In the genomic region with DNA sequence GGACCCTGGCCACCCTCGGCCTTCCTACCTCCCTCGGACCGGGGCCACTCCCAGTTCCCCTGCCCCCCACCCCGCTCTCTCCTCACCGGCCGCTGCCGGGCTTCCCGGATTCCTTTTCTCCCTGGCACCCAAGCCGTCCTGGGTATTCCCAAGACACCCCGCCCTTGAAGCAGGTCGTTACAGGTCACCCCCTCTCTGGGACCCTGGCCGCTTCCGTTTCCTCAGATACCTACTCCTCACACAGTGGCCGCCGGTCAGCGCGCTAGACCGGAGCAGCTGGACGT, we compare ENCODE assay signal across 2 cellular contexts.
TF ChIP-seq lines count a peak whose summit lies in the region.

No MANE protein-coding gene starts in this region.

TF ChIP-seq in IMR-90, 13 proteins besides CTCF, POLR2A, EP300 and RAD21:
- no peak for TF ChIP-seq FOS (IDR thresholded peaks at IDR 0.05; ENCODE audit: low read depth, low read length)
- TF ChIP-seq, protein P1, sequence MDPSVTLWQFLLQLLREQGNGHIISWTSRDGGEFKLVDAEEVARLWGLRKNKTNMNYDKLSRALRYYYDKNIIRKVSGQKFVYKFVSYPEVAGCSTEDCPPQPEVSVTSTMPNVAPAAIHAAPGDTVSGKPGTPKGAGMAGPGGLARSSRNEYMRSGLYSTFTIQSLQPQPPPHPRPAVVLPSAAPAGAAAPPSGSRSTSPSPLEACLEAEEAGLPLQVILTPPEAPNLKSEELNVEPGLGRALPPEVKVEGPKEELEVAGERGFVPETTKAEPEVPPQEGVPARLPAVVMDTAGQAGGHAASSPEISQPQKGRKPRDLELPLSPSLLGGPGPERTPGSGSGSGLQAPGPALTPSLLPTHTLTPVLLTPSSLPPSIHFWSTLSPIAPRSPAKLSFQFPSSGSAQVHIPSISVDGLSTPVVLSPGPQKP (IDR thresholded peaks at IDR 0.05; ENCODE audit: borderline replicate concordance, low read depth, low read length): no peak
- TF ChIP-seq CHD1 (IDR thresholded peaks at IDR 0.05; ENCODE audit: low read depth, low read length): 0 out of 2 replicates have a peak, but pooled peaks have one; percentile 85
- no peak for TF ChIP-seq MAFK (IDR thresholded peaks at IDR 0.05; ENCODE audit: low read depth, low read length)

TF ChIP-seq in HepG2, 621 proteins besides CTCF, POLR2A, EP300 and RAD21 (continues in another document):
- TF ChIP-seq WIZ (CRISPR knock-in tag; IDR thresholded peaks at IDR 0.05): no peak
- TF ChIP-seq, protein P2, sequence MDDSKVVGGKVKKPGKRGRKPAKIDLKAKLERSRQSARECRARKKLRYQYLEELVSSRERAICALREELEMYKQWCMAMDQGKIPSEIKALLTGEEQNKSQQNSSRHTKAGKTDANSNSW (CRISPR knock-in tag; IDR thresholded peaks at IDR 0.05; ENCODE audit: borderline replicate concordance): no peak
- no peak for TF ChIP-seq HMGA1 (CRISPR knock-in tag; conservative IDR thresholded peaks at IDR 0.05)
- TF ChIP-seq SP140L (CRISPR knock-in tag; IDR thresholded peaks at IDR 0.05; ENCODE audit: borderline replicate concordance): no peak
- 0 out of 2 replicates have a peak, but pooled peaks have one; percentile 31 for TF ChIP-seq ZNF232 (CRISPR knock-in tag; IDR thresholded peaks at IDR 0.05; ENCODE audit: borderline replicate concordance)
- TF ChIP-seq ATF7-NPFF (CRISPR knock-in tag; IDR thresholded peaks at IDR 0.05; ENCODE audit: low read depth): peak; percentile 57; the same call in 1 of the 2 replicates
- TF ChIP-seq ZBTB44 (CRISPR knock-in tag; IDR thresholded peaks at IDR 0.05): no peak
- TF ChIP-seq, protein P3, sequence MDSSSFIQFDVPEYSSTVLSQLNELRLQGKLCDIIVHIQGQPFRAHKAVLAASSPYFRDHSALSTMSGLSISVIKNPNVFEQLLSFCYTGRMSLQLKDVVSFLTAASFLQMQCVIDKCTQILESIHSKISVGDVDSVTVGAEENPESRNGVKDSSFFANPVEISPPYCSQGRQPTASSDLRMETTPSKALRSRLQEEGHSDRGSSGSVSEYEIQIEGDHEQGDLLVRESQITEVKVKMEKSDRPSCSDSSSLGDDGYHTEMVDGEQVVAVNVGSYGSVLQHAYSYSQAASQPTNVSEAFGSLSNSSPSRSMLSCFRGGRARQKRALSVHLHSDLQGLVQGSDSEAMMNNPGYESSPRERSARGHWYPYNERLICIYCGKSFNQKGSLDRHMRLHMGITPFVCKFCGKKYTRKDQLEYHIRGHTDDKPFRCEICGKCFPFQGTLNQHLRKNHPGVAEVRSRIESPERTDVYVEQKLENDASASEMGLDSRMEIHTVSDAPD (CRISPR knock-in tag; IDR thresholded peaks at IDR 0.05): no peak
- TF ChIP-seq ZNF607 (CRISPR knock-in tag; IDR thresholded peaks at IDR 0.05; ENCODE audit: borderline replicate concordance): 0 out of 2 replicates have a peak, but pooled peaks have one; percentile 28
- no peak for TF ChIP-seq ZBTB49 (CRISPR knock-in tag; IDR thresholded peaks at IDR 0.05; ENCODE audit: borderline replicate concordance)
- TF ChIP-seq, protein P4, sequence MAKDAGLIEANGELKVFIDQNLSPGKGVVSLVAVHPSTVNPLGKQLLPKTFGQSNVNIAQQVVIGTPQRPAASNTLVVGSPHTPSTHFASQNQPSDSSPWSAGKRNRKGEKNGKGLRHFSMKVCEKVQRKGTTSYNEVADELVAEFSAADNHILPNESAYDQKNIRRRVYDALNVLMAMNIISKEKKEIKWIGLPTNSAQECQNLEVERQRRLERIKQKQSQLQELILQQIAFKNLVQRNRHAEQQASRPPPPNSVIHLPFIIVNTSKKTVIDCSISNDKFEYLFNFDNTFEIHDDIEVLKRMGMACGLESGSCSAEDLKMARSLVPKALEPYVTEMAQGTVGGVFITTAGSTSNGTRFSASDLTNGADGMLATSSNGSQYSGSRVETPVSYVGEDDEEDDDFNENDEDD (CRISPR knock-in tag; IDR thresholded peaks at IDR 0.05; ENCODE audit: borderline replicate concordance): no peak
- 0 out of 2 replicates have a peak, but pooled peaks have one; percentile 14 for TF ChIP-seq ZSCAN21 (CRISPR knock-in tag; IDR thresholded peaks at IDR 0.05; ENCODE audit: borderline replicate concordance)
- no peak for TF ChIP-seq FOSL1 (CRISPR knock-in tag; IDR thresholded peaks at IDR 0.05; ENCODE audit: borderline replicate concordance)
- TF ChIP-seq, protein P5, sequence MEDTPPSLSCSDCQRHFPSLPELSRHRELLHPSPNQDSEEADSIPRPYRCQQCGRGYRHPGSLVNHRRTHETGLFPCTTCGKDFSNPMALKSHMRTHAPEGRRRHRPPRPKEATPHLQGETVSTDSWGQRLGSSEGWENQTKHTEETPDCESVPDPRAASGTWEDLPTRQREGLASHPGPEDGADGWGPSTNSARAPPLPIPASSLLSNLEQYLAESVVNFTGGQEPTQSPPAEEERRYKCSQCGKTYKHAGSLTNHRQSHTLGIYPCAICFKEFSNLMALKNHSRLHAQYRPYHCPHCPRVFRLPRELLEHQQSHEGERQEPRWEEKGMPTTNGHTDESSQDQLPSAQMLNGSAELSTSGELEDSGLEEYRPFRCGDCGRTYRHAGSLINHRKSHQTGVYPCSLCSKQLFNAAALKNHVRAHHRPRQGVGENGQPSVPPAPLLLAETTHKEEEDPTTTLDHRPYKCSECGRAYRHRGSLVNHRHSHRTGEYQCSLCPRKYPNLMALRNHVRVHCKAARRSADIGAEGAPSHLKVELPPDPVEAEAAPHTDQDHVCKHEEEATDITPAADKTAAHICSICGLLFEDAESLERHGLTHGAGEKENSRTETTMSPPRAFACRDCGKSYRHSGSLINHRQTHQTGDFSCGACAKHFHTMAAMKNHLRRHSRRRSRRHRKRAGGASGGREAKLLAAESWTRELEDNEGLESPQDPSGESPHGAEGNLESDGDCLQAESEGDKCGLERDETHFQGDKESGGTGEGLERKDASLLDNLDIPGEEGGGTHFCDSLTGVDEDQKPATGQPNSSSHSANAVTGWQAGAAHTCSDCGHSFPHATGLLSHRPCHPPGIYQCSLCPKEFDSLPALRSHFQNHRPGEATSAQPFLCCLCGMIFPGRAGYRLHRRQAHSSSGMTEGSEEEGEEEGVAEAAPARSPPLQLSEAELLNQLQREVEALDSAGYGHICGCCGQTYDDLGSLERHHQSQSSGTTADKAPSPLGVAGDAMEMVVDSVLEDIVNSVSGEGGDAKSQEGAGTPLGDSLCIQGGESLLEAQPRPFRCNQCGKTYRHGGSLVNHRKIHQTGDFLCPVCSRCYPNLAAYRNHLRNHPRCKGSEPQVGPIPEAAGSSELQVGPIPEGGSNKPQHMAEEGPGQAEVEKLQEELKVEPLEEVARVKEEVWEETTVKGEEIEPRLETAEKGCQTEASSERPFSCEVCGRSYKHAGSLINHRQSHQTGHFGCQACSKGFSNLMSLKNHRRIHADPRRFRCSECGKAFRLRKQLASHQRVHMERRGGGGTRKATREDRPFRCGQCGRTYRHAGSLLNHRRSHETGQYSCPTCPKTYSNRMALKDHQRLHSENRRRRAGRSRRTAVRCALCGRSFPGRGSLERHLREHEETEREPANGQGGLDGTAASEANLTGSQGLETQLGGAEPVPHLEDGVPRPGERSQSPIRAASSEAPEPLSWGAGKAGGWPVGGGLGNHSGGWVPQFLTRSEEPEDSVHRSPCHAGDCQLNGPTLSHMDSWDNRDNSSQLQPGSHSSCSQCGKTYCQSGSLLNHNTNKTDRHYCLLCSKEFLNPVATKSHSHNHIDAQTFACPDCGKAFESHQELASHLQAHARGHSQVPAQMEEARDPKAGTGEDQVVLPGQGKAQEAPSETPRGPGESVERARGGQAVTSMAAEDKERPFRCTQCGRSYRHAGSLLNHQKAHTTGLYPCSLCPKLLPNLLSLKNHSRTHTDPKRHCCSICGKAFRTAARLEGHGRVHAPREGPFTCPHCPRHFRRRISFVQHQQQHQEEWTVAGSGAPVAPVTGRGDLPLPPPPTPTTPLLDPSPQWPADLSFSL (CRISPR knock-in tag; IDR thresholded peaks at IDR 0.05): no peak
- TF ChIP-seq REPIN1 (CRISPR knock-in tag; IDR thresholded peaks at IDR 0.05; ENCODE audit: borderline replicate concordance, low read depth): no peak
- TF ChIP-seq FOXC1 (CRISPR knock-in tag; IDR thresholded peaks at IDR 0.05; ENCODE audit: borderline replicate concordance): 0 out of 2 replicates have a peak, but pooled peaks have one; percentile 57
- TF ChIP-seq KLF16 (CRISPR knock-in tag; IDR thresholded peaks at IDR 0.05): no peak
- TF ChIP-seq, protein P6, sequence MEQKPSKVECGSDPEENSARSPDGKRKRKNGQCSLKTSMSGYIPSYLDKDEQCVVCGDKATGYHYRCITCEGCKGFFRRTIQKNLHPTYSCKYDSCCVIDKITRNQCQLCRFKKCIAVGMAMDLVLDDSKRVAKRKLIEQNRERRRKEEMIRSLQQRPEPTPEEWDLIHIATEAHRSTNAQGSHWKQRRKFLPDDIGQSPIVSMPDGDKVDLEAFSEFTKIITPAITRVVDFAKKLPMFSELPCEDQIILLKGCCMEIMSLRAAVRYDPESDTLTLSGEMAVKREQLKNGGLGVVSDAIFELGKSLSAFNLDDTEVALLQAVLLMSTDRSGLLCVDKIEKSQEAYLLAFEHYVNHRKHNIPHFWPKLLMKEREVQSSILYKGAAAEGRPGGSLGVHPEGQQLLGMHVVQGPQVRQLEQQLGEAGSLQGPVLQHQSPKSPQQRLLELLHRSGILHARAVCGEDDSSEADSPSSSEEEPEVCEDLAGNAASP (CRISPR knock-in tag; IDR thresholded peaks at IDR 0.05; ENCODE audit: borderline replicate concordance): no peak
- TF ChIP-seq ZNF543 (CRISPR knock-in tag; IDR thresholded peaks at IDR 0.05): 0 out of 2 replicates have a peak, but pooled peaks have one; percentile 3
- TF ChIP-seq ZNF501 (CRISPR knock-in tag; IDR thresholded peaks at IDR 0.05): peak; percentile 54
- TF ChIP-seq RXRA (CRISPR knock-in tag; IDR thresholded peaks at IDR 0.05): 0 out of 2 replicates have a peak, but pooled peaks have one; percentile 6
- no peak for TF ChIP-seq MYC (CRISPR knock-in tag; IDR thresholded peaks at IDR 0.05; ENCODE audit: borderline replicate concordance)
- no peak for TF ChIP-seq GZF1 (CRISPR knock-in tag; IDR thresholded peaks at IDR 0.05)
- no peak for TF ChIP-seq PPARG (CRISPR knock-in tag; conservative IDR thresholded peaks at IDR 0.05)
- TF ChIP-seq, protein P7, sequence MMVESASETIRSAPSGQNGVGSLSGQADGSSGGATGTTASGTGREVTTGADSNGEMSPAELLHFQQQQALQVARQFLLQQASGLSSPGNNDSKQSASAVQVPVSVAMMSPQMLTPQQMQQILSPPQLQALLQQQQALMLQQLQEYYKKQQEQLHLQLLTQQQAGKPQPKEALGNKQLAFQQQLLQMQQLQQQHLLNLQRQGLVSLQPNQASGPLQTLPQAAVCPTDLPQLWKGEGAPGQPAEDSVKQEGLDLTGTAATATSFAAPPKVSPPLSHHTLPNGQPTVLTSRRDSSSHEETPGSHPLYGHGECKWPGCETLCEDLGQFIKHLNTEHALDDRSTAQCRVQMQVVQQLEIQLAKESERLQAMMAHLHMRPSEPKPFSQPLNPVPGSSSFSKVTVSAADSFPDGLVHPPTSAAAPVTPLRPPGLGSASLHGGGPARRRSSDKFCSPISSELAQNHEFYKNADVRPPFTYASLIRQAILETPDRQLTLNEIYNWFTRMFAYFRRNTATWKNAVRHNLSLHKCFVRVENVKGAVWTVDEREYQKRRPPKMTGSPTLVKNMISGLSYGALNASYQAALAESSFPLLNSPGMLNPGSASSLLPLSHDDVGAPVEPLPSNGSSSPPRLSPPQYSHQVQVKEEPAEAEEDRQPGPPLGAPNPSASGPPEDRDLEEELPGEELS (CRISPR knock-in tag; IDR thresholded peaks at IDR 0.05): no peak
- TF ChIP-seq LCORL (IDR thresholded peaks at IDR 0.05): no peak
- 0 out of 2 replicates have a peak, but pooled peaks have one; percentile 58 for TF ChIP-seq LCORL (CRISPR knock-in tag; IDR thresholded peaks at IDR 0.05)
- peak; percentile 54 for TF ChIP-seq SRSF1 (optimal IDR thresholded peaks at IDR 0.05; ENCODE audit: low read depth, low read length)
- no peak for TF ChIP-seq POLR2G (IDR thresholded peaks at IDR 0.05; ENCODE audit: low read depth, low read length)
- no peak for TF ChIP-seq ZNF329 (CRISPR knock-in tag; IDR thresholded peaks at IDR 0.05; ENCODE audit: low read depth)
- no peak for TF ChIP-seq FIP1L1 (IDR thresholded peaks at IDR 0.05; ENCODE audit: borderline replicate concordance, insufficient read depth, low read depth, low read length)
- TF ChIP-seq, protein P8, sequence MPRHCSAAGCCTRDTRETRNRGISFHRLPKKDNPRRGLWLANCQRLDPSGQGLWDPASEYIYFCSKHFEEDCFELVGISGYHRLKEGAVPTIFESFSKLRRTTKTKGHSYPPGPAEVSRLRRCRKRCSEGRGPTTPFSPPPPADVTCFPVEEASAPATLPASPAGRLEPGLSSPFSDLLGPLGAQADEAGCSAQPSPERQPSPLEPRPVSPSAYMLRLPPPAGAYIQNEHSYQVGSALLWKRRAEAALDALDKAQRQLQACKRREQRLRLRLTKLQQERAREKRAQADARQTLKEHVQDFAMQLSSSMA (CRISPR knock-in tag; IDR thresholded peaks at IDR 0.05): no peak
- TF ChIP-seq ZNF652 (CRISPR knock-in tag; IDR thresholded peaks at IDR 0.05; ENCODE audit: borderline replicate concordance, low read depth): no peak
- no peak for TF ChIP-seq SMARCE1 (IDR thresholded peaks at IDR 0.05; ENCODE audit: borderline replicate concordance)
- TF ChIP-seq MTF1 (CRISPR knock-in tag; IDR thresholded peaks at IDR 0.05): no peak
- TF ChIP-seq ZNF34 (CRISPR knock-in tag; IDR thresholded peaks at IDR 0.05; ENCODE audit: borderline replicate concordance): no peak
